8 cellular contexts compared by ENCODE assay signal in genomic region chr12:56190695-56191155, GRCh38. TPM values are rescaled to one million over a fixed set of nuclear protein-coding genes. Genes with fewer than 3 reads are reported as not detected.
DNase-seq lines count a peak whose midpoint lies in the region; ATAC-seq and TF ChIP-seq lines count a peak whose summit lies in the region.

No MANE protein-coding gene starts in this region.

- no peaks in the 10 kb centered on the region for H3K27me3 ChIP-seq in colonic mucosa

- H3K4me3 ChIP-seq in colonic mucosa = peak overlapping the region; percentile 78

- H3K4me3 Mint-ChIP-seq in natural killer cell treated with Interleukin-12 subunit alpha and Interleukin-12 subunit beta and Interleukin-15 and Interleukin-18, amount 100 ng/mL, for 72 hours = peak overlapping the region; percentile 92

- H3K4me1 ChIP-seq in colonic mucosa = peaks cover 13% of the 10 kb centered on the region

- peak overlapping the region; percentile 60 to 83 for H3K9ac ChIP-seq in colonic mucosa (ENCODE audit: low read depth in 2 of 2, low read length in 2 of 2)

- peaks cover 12% of the 10 kb centered on the region for H3K36me3 Mint-ChIP-seq in natural killer cell treated with Interleukin-12 subunit alpha and Interleukin-12 subunit beta and Interleukin-15 and Interleukin-18, amount 100 ng/mL, for 72 hours

- peaks cover 44 to 48% of the 10 kb centered on the region in 2 donors for H3K4me1 Mint-ChIP-seq in natural killer cell treated with Interleukin-12 subunit alpha and Interleukin-12 subunit beta and Interleukin-15 and Interleukin-18, amount 100 ng/mL, for 72 hours (ENCODE audit: low read depth in 2 of 2)

- no peak for ATAC-seq in natural killer cell treated with Interleukin-12 subunit alpha and Interleukin-12 subunit beta and Interleukin-15 and Interleukin-18, amount 100 ng/mL, for 72 hours
- ATAC-seq in HG03280 (IDR thresholded peaks at IDR 0.05; ENCODE audit: unreplicated experiment) = no peak

- TF ChIP-seq CTCF in C4-2B (conservative IDR thresholded peaks at IDR 0.05) = no peak
- no peak for TF ChIP-seq CTCF in colonic mucosa (IDR thresholded peaks at IDR 0.05)

- peaks cover 24% of the 10 kb centered on the region for H3K36me3 ChIP-seq in KOPT-K1 (ENCODE audit: insufficient read depth, low read length)
- H3K36me3 ChIP-seq in colonic mucosa = no peaks in the 10 kb centered on the region

- intact Hi-C loops in colonic mucosa (cut with DNase I) = loop anchor here (5.0 kb wide), 1 partner anchor 272 kb away; no protein-coding TSS in a partner anchor
- intact Hi-C loops in posterior vena cava (cut with DNase I) = loop anchor here (2.0 to 5.0 kb wide), 3 partner anchors 32 to 72 kb away; partner anchors contain the start of gene ZC3H10 (in 1 of the 2)

- peak overlapping the region; percentile 84 for H3K27ac ChIP-seq in C4-2B
- H3K27ac ChIP-seq in KOPT-K1 (ENCODE audit: low read depth, low read length, poor library complexity, severe bottlenecking) = peak overlapping the region; percentile 78
- peak overlapping the region; percentile 95 for H3K27ac ChIP-seq in colonic mucosa

- DNase-seq in colonic mucosa (no peak), posterior vena cava (ENCODE audit: low spot score) (no peak), SKM-1 treated with dmso at 0.1 percent for 144 hours (lab: John Stamatoyannopoulos, UW; ENCODE audit: unreplicated experiment) (no peak)
- DNase-seq in natural killer cell treated with Interleukin-12 subunit alpha and Interleukin-12 subunit beta and Interleukin-15 and Interleukin-18, amount 100 ng/mL, for 72 hours (ENCODE audit: low spot score) = no peak
- no peak for DNase-seq in activated CD4-positive, CD25-positive, alpha-beta regulatory T cell (lab: John Stamatoyannopoulos, UW)

- H3K27me3 Mint-ChIP-seq in natural killer cell treated with Interleukin-12 subunit alpha and Interleukin-12 subunit beta and Interleukin-15 and Interleukin-18, amount 100 ng/mL, for 72 hours = no peaks in the 10 kb centered on the region

- H3K9me3 Mint-ChIP-seq in natural killer cell treated with Interleukin-12 subunit alpha and Interleukin-12 subunit beta and Interleukin-15 and Interleukin-18, amount 100 ng/mL, for 72 hours = no peaks in the 10 kb centered on the region

- H3K9me3 ChIP-seq in KOPT-K1 (ENCODE audit: insufficient read depth, low read length, poor library complexity, severe bottlenecking) (no peaks in the 10 kb centered on the region), colonic mucosa (no peaks in the 10 kb centered on the region)

- peak overlapping the region; percentile 93 to 96 for H3K27ac Mint-ChIP-seq in natural killer cell treated with Interleukin-12 subunit alpha and Interleukin-12 subunit beta and Interleukin-15 and Interleukin-18, amount 100 ng/mL, for 72 hours

RNA-seq across cellular contexts. Expression of gene SMARCC2, which starts 1.4 kb away (rescaled TPM):
- total RNA-seq in colonic mucosa (10 to 100 TPM; 80.1 to 84.2 TPM), posterior vena cava (10 to 100 TPM; 81.0 to 93.9 TPM)
- total RNA-seq in natural killer cell treated with Interleukin-12 subunit alpha and Interleukin-12 subunit beta and Interleukin-15 and Interleukin-18, amount 100 ng/mL, for 72 hours = 100 to 1,000 TPM; 102 to 166 TPM

RNA-seq across cellular contexts. Expression of gene RNF41, which starts 31.0 kb away (rescaled TPM):
- 10 to 100 TPM; 29.0 to 36.0 TPM for total RNA-seq in colonic mucosa
- 10 to 100 TPM; 34.1 to 48.8 TPM for total RNA-seq in natural killer cell treated with Interleukin-12 subunit alpha and Interleukin-12 subunit beta and Interleukin-15 and Interleukin-18, amount 100 ng/mL, for 72 hours
- total RNA-seq in posterior vena cava = 10 to 100 TPM; 40.1 to 44.2 TPM

RNA-seq across cellular contexts. Expression of gene MYL6, which starts 32.6 kb away (rescaled TPM):
- 1,000 to 10,000 TPM; 1,641 to 1,922 TPM for total RNA-seq in colonic mucosa
- total RNA-seq in natural killer cell treated with Interleukin-12 subunit alpha and Interleukin-12 subunit beta and Interleukin-15 and Interleukin-18, amount 100 ng/mL, for 72 hours = 1,000 to 10,000 TPM; 1,441 to 1,555 TPM
- total RNA-seq in posterior vena cava = 1,000 to 10,000 TPM; 3,219 to 3,986 TPM

RNA-seq across cellular contexts. Expression of gene NABP2, which starts 33.4 kb away (rescaled TPM):
- total RNA-seq in colonic mucosa = 10 to 100 TPM; 30.3 to 68.4 TPM
- 10 to 100 TPM; 66.3 to 81.6 TPM for total RNA-seq in natural killer cell treated with Interleukin-12 subunit alpha and Interleukin-12 subunit beta and Interleukin-15 and Interleukin-18, amount 100 ng/mL, for 72 hours
- 10 to 100 TPM; 19.9 to 23.1 TPM for total RNA-seq in posterior vena cava

RNA-seq across cellular contexts. Expression of gene MYL6B, which starts 38.3 kb away (rescaled TPM):
- 10 to 100 TPM; 18.6 to 19.1 TPM for total RNA-seq in colonic mucosa
- total RNA-seq in natural killer cell treated with Interleukin-12 subunit alpha and Interleukin-12 subunit beta and Interleukin-15 and Interleukin-18, amount 100 ng/mL, for 72 hours = 10 to 100 TPM; 32.0 to 65.5 TPM
- total RNA-seq in posterior vena cava = 10 to 100 TPM; 32.9 to 35.7 TPM
